10 cellular contexts compared by ENCODE assay signal in the genomic region with DNA sequence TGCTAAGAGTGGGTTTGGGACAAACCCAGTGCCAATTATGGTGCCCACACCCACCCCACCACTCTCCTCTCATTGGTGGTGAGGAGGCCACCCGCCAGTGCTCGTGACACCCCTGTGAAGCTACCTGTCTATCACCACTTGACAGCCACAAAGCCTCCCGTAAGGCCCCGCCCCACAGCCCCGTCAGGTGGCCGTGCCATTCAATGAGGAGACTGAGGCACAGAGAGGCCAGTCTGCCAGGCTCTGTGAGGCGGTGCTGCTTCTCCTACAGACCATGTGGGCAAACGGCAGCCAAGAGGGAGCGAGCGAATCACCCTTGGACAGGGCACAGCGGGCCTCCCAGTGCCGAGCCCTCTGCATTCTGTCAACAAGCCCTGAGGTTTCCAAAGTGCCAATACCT. TPM values are rescaled to one million over a fixed set of nuclear protein-coding genes. Genes with fewer than 3 reads are reported as not detected.
DNase-seq lines count a peak whose midpoint lies in the region; ATAC-seq and TF ChIP-seq lines count a peak whose summit lies in the region.
"Had no signal": no experiment of that assay in that cellular context is flagged by ENCODE, and none has a peak within 500 bp of the region (broad histone marks: within the 10 kb centered on the region; RNA-seq: fewer than 3 reads in every experiment).

No MANE protein-coding gene starts in this region.

- H4K20me1 ChIP-seq in PC-9 (ENCODE audit: insufficient read depth), result no peaks in the 10 kb centered on the region
- H4K20me1 ChIP-seq in hepatocyte (ENCODE audit: insufficient read depth, poor library complexity, severe bottlenecking), result no peaks in the 10 kb centered on the region

- CTCF ChIA-PET in PC-9 (lab: Charles Lee), result interaction anchor here (0.6 kb wide), 1 partner anchor 24 kb away, joined by 6 read pairs; no protein-coding TSS in a partner anchor

- H3K36me3 ChIP-seq in PC-9 (ENCODE audit: low read depth) (no peaks in the 10 kb centered on the region), hepatocyte (replicated peaks; ENCODE audit: insufficient read depth, low read depth) (no peaks in the 10 kb centered on the region), skeletal muscle tissue (ENCODE audit: control insufficient read depth in 3 of 3, insufficient read depth in 3 of 3, low read length in 3 of 3) (no peaks in the 10 kb centered on the region)
- H3K36me3 ChIP-seq: neutrophil had no signal

- no TSS peak for BruUV-seq in PC-9 (replicated peaks; lab: Mats Ljungman, UMichigan)

- TF ChIP-seq CTCF in PC-9 (conservative IDR thresholded peaks at IDR 0.05), result no peak
- TF ChIP-seq CTCF in hepatocyte (IDR thresholded peaks at IDR 0.05; ENCODE audit: poor library complexity), result no peak

- peak overlapping the region; percentile 59 to 76 (median 74) for H3K9ac ChIP-seq in skeletal muscle tissue (ENCODE audit: low read depth in 1 of 3, low read length in 3 of 3)

- intact Hi-C loops in PC-9 (cut with micrococcal nuclease; ENCODE audit: unreplicated experiment), result no loop called here

- H3K9me3 ChIP-seq in PC-9 (ENCODE audit: insufficient read depth, low read depth) (no peaks in the 10 kb centered on the region), hepatocyte (ENCODE audit: low read depth) (no peaks in the 10 kb centered on the region), skeletal muscle tissue (ENCODE audit: control insufficient read depth in 3 of 3, low read length in 3 of 3) (no peaks in the 10 kb centered on the region)
- H3K9me3 ChIP-seq: neutrophil had no signal

- peaks cover 28% of the 10 kb centered on the region for H3K79me2 ChIP-seq in PC-9 (ENCODE audit: low read depth)
- no peaks in the 10 kb centered on the region for H3K79me2 ChIP-seq in hepatocyte

- H3K27me3 ChIP-seq in PC-9 (ENCODE audit: insufficient read depth, low read depth), result no peaks in the 10 kb centered on the region
- H3K27me3 ChIP-seq in hepatocyte, result no peaks in the 10 kb centered on the region
- no peaks in the 10 kb centered on the region for H3K27me3 ChIP-seq in skeletal muscle tissue (ENCODE audit: control insufficient read depth in 3 of 3, insufficient read depth in 3 of 3, low read length in 3 of 3)
- H3K27me3 ChIP-seq: neutrophil had no signal

- no peak overlapping the region for H3K4me3 ChIP-seq in PC-9
- H3K4me3 ChIP-seq in hepatocyte, result no peak overlapping the region
- H3K4me3 ChIP-seq in skeletal muscle tissue (ENCODE audit: low read length in 3 of 3), result peak overlapping the region; percentile 15 to 63 (median 51)

- peak; percentile 21 for ATAC-seq in GM18520 (IDR thresholded peaks at IDR 0.05; ENCODE audit: unreplicated experiment)
- ATAC-seq in HG03108 (IDR thresholded peaks at IDR 0.05; ENCODE audit: unreplicated experiment), result no peak

- no peak overlapping the region for H3K27ac ChIP-seq in PC-9
- H3K27ac ChIP-seq in hepatocyte, result no peak overlapping the region
- H3K27ac ChIP-seq in skeletal muscle tissue (ENCODE audit: low read depth, low read length), result peak overlapping the region; percentile 79
- H3K27ac ChIP-seq: neutrophil had no signal

- POLR2A ChIA-PET in PC-9 (lab: Charles Lee; ENCODE audit: unreplicated experiment), result no interaction called here

- H2AFZ ChIP-seq in PC-9 (no peak overlapping the region), hepatocyte (no peak overlapping the region)

- H3K4me2 ChIP-seq in PC-9 (peak overlapping the region; percentile 78; the same call in 1 of the 2 replicates), hepatocyte (peak overlapping the region; percentile 54)

- no peaks in the 10 kb centered on the region for H3K9me2 ChIP-seq in PC-9 (ENCODE audit: insufficient read depth)
- H3K9me2 ChIP-seq in hepatocyte (replicated peaks; ENCODE audit: insufficient read depth), result no peaks in the 10 kb centered on the region

- no peak for DNase-seq in PC-9
- no peak for DNase-seq in hepatocyte (ENCODE audit: low spot score)
- DNase-seq in GM19238 (ENCODE audit: insufficient read length, low spot score), result no peak
- no peak for DNase-seq in HuH-7.5 (ENCODE audit: low spot score)
- no peak for DNase-seq in NCI-H2029 treated with DMSO at 0.1 percent for 48 hours (lab: John Stamatoyannopoulos, UW)
- DNase-seq: NCI-H1092 had no signal

- peaks cover 62% of the 10 kb centered on the region for H3K4me1 ChIP-seq in PC-9 (replicated peaks; ENCODE audit: insufficient read depth)
- peaks cover 18% of the 10 kb centered on the region for H3K4me1 ChIP-seq in hepatocyte (ENCODE audit: insufficient read depth)
- peaks cover 58 to 72% (median 61%) of the 10 kb centered on the region in 3 donors for H3K4me1 ChIP-seq in skeletal muscle tissue (ENCODE audit: control insufficient read depth in 3 of 3, insufficient read depth in 3 of 3, low read length in 3 of 3)

- H3F3A ChIP-seq in PC-9 (ENCODE audit: insufficient read depth, low read depth), result peaks cover 33% of the 10 kb centered on the region

- 91% methylated on average over 11 of the region's 12 CpGs for WGBS in hepatocyte (ENCODE audit: low lambda C conversion rate, missing lambda C conversion rate)

RNA-seq across cellular contexts. Expression of gene IQSEC1, which starts 53.5 kb away (rescaled TPM):
- 30.1 and 30.7 TPM in 2 replicates for total RNA-seq in PC-9 (2021)
- total RNA-seq in hepatocyte, result 18.7 and 24.7 TPM in 2 replicates
- 20.3 and 21.2 TPM in 2 replicates for polyA plus RNA-seq in hepatocyte
- total RNA-seq in skeletal muscle tissue, result 27.1 TPM

Comparison
In these comparisons a context has a peak if more than half of its experiments do, and no peak if none do; other contexts are left out.
1. H3K4me3 ChIP-seq: peak in skeletal muscle tissue (3 of 3); none in PC-9 (single experiment) and hepatocyte (single experiment).